12 cellular contexts compared by ENCODE assay signal in genomic region chr6:38443341-38443740, GRCh38.
DNase-seq lines count a peak whose midpoint lies in the region; ATAC-seq and TF ChIP-seq lines count a peak whose summit lies in the region.
"Had no signal": no experiment of that assay in that cellular context is flagged by ENCODE, and none has a peak within 500 bp of the region (broad histone marks: within the 10 kb centered on the region; RNA-seq: fewer than 3 reads in every experiment).

No MANE protein-coding gene starts in this region.

- no peak overlapping the region for H3K4ac ChIP-seq in neuronal stem cell (ENCODE audit: low read length)

- H3K27ac ChIP-seq in HEK293 (ENCODE audit: extremely low read depth, low read depth, low read length) (no peak overlapping the region), neuronal stem cell (replicated peaks; ENCODE audit: low read length) (no peak overlapping the region)
- H3K27ac ChIP-seq: gastrocnemius medialis, GM23248 had no signal

- no peak overlapping the region for H3K4me2 ChIP-seq in neuronal stem cell (ENCODE audit: insufficient read depth, low read length, poor library complexity, severe bottlenecking)

- no peaks in the 10 kb centered on the region for H3K27me3 ChIP-seq in neuronal stem cell (ENCODE audit: control insufficient read depth in 3 of 3, insufficient read depth in 3 of 3, low read depth in 1 of 3, low read length in 3 of 3)
- H3K27me3 ChIP-seq: gastrocnemius medialis had no signal

- POLR2A ChIA-PET in HEK293 (lab: Yijun Ruan, JAX), result no interaction called here

- no peak overlapping the region for H2AK5ac ChIP-seq in neuronal stem cell (ENCODE audit: low read depth, low read length)

- no peak overlapping the region for H3K18ac ChIP-seq in neuronal stem cell (ENCODE audit: low read length)

- CTCF ChIA-PET in HEK293 (lab: Yijun Ruan, JAX), result no interaction called here

- no peaks in the 10 kb centered on the region for H3K79me1 ChIP-seq in neuronal stem cell (ENCODE audit: low read depth, low read length)

- H2BK5ac ChIP-seq in neuronal stem cell (ENCODE audit: low read length), result no peak overlapping the region

- H3K14ac ChIP-seq in neuronal stem cell (ENCODE audit: low read length), result no peak overlapping the region

- peak; percentile 45 for ATAC-seq in omental fat pad (ENCODE audit: low FRiP score)

- H4K91ac ChIP-seq in neuronal stem cell (ENCODE audit: low read depth, low read length, poor library complexity), result no peak overlapping the region

- no peak overlapping the region for H2BK120ac ChIP-seq in neuronal stem cell (ENCODE audit: low read depth, low read length)

- no peaks in the 10 kb centered on the region for H3K36me3 ChIP-seq in HEK293 (ENCODE audit: control insufficient read depth in 2 of 2, insufficient read depth in 1 of 2, low read length in 2 of 2)
- no peaks in the 10 kb centered on the region for H3K36me3 ChIP-seq in neuronal stem cell (replicated peaks in 1 of 2; ENCODE audit: control insufficient read depth in 2 of 2, insufficient read depth in 2 of 2, low read length in 2 of 2)
- H3K36me3 ChIP-seq: gastrocnemius medialis had no signal

- H3K23ac ChIP-seq in neuronal stem cell (ENCODE audit: low read depth, low read length, poor library complexity), result no peak overlapping the region

- H3K4me1 ChIP-seq in HEK293 (ENCODE audit: control insufficient read depth, insufficient read depth, low read length) (no peaks in the 10 kb centered on the region), neuronal stem cell (ENCODE audit: control insufficient read depth in 2 of 2, insufficient read depth in 1 of 2, low read depth in 1 of 2, low read length in 2 of 2) (peaks cover 0 to 6% of the 10 kb centered on the region in 2 donors)

- no peak overlapping the region for H2BK12ac ChIP-seq in neuronal stem cell (ENCODE audit: low read length)

- no peak overlapping the region for H2BK15ac ChIP-seq in neuronal stem cell (ENCODE audit: low read length)

- no peak overlapping the region for H3K9ac ChIP-seq in neuronal stem cell (ENCODE audit: low read depth, low read length, poor library complexity)
- H3K9ac ChIP-seq: GM23248 had no signal

- 100% methylated on average over 2 of the region's 3 CpGs; no CpG with 5 or more reads in 1 of the 2 donors for WGBS in neuronal stem cell (ENCODE audit: extremely low coverage in 2 of 2, insufficient read length in 2 of 2, insufficient replicate concordance in 1 of 2), 2 donors

- TF ChIP-seq CTCF in HEK293 (tag by site-specific recombination; IDR thresholded peaks at IDR 0.05) (no peak), omental fat pad (IDR thresholded peaks at IDR 0.05) (no peak)

- H3K9me3 ChIP-seq in HEK293 (ENCODE audit: control insufficient read depth, insufficient read depth, low read depth, low read length) (no peaks in the 10 kb centered on the region), neuronal stem cell (replicated peaks in 1 of 2; ENCODE audit: control insufficient read depth in 2 of 2, insufficient read depth in 1 of 2, low read depth in 1 of 2, low read length in 2 of 2) (no peaks in the 10 kb centered on the region)
- H3K9me3 ChIP-seq: gastrocnemius medialis had no signal

- no peak overlapping the region for H2AFZ ChIP-seq in neuronal stem cell (ENCODE audit: low read length)
- H2AFZ ChIP-seq: GM23248 had no signal

- H3K4me3 ChIP-seq in HEK293 (ENCODE audit: low read depth, low read length) (no peak overlapping the region), neuronal stem cell (ENCODE audit: low read length in 2 of 2) (no peak overlapping the region)
- H3K4me3 ChIP-seq: gastrocnemius medialis, GM23248 had no signal

- DNase-seq in NOMO-1 treated with DMSO at 0.1 percent for 48 hours (lab: John Stamatoyannopoulos, UW; ENCODE audit: unreplicated experiment) (peak; percentile 82), dermis microvascular lymphatic vessel endothelial cell (ENCODE audit: low read depth in 2 of 2) (peak; percentile 1 to 5), omental fat pad (ENCODE audit: low spot score) (no peak), NCI-H524 treated with DMSO at 0.1 percent for 48 hours (lab: John Stamatoyannopoulos, UW) (no peak), neuronal stem cell (ENCODE audit: low spot score) (no peak), NCI-H1092 (lab: John Stamatoyannopoulos, UW) (no peak)
- DNase-seq: activated T-cell treated with anti-CD3 and anti-CD28 coated beads, Interleukin-2, amount 50 U/mL, for 48 hours; central memory CD4-positive, alpha-beta T cell; gastrocnemius medialis; GM23248; NCI-H526 treated with DMSO at 0.1 percent for 48 hours had no signal

- no peak overlapping the region for H4K8ac ChIP-seq in neuronal stem cell (ENCODE audit: low read depth, low read length)

TF ChIP-seq in HEK293, 187 proteins besides CTCF, POLR2A, EP300 and RAD21:
- no peak for TF ChIP-seq ZNF404 (tag by site-specific recombination; IDR thresholded peaks at IDR 0.05)
- TF ChIP-seq ZNF274 (IDR thresholded peaks at IDR 0.05; ENCODE audit: low read length), result no peak
- TF ChIP-seq ZNF274 (tag by site-specific recombination; IDR thresholded peaks at IDR 0.05; ENCODE audit: borderline replicate concordance), result no peak
- TF ChIP-seq KLF1 (tag by site-specific recombination; IDR thresholded peaks at IDR 0.05), result no peak
- no peak for TF ChIP-seq ZNF138 (tag by site-specific recombination; IDR thresholded peaks at IDR 0.05; ENCODE audit: borderline replicate concordance)
- peak; percentile 12; the same call in 1 of the 2 replicates for TF ChIP-seq PRDM1 (tag by site-specific recombination; IDR thresholded peaks at IDR 0.05)

Comparison
In these comparisons a context has a peak if more than half of its experiments do, and no peak if none do; other contexts are left out.
1. DNase-seq: peak in NOMO-1 treated with DMSO at 0.1 percent for 48 hours (single experiment) and dermis microvascular lymphatic vessel endothelial cell (2 of 2); none in omental fat pad (single experiment), NCI-H524 treated with DMSO at 0.1 percent for 48 hours (single experiment), neuronal stem cell (single experiment) and NCI-H1092 (single experiment).